Comparison of ENCODE assay signal across 1 cellular context in genomic region chr3:12891391-12891984, GRCh38.
A peak's percentile ranks its signal among the peaks of the same experiment; 100 is the strongest.
TF ChIP-seq lines count a peak whose summit lies in the region.

No MANE protein-coding gene starts in this region.

TF ChIP-seq in K562, 482 proteins besides CTCF, POLR2A, EP300 and RAD21 (continues in another document):
- TF ChIP-seq E4F1 (CRISPR knock-in tag; IDR thresholded peaks at IDR 0.05; ENCODE audit: borderline replicate concordance) (no peak), BMI1 (IDR thresholded peaks at IDR 0.05; ENCODE audit: low read length) (no peak), ELF1 (tag; IDR thresholded peaks at IDR 0.05) (no peak), SNAPC5 (CRISPR knock-in tag; IDR thresholded peaks at IDR 0.05) (no peak), KDM4B (IDR thresholded peaks at IDR 0.05; ENCODE audit: borderline replicate concordance in 2 of 2, low read depth in 1 of 2) (no peak), ZNF589 (CRISPR knock-in tag; IDR thresholded peaks at IDR 0.05; ENCODE audit: low read depth) (no peak), DACH1 (IDR thresholded peaks at IDR 0.05; ENCODE audit: partially characterized antibody) (no peak), FOXA3 (CRISPR knock-in tag; conservative IDR thresholded peaks at IDR 0.05 in 1 of 2, IDR thresholded peaks at IDR 0.05 in 1 of 2) (0 out of 4 replicates have a peak, but pooled peaks of 1 of the 2 experiments have one; percentile 57), RBBP5 (IDR thresholded peaks at IDR 0.05; ENCODE audit: borderline replicate concordance, insufficient read depth, low read length, poor library complexity, severe bottlenecking) (no peak), FOXP1 (CRISPR knock-in tag; IDR thresholded peaks at IDR 0.05) (peak; percentile 70; the same call in 1 of the 2 replicates), GABPB1 (CRISPR knock-in tag; IDR thresholded peaks at IDR 0.05) (0 out of 2 replicates have a peak, but pooled peaks have one; percentile 41), PCBP1 (IDR thresholded peaks at IDR 0.05; ENCODE audit: low read depth, low read length, poor library complexity, severe bottlenecking) (no peak), RBM34 (IDR thresholded peaks at IDR 0.05; ENCODE audit: borderline replicate concordance, insufficient read depth, low read length) (no peak), FOXK1 (CRISPR knock-in tag; IDR thresholded peaks at IDR 0.05; ENCODE audit: borderline replicate concordance) (peak; percentile 86; the same call in 1 of the 2 replicates), ZNF395 (CRISPR knock-in tag; IDR thresholded peaks at IDR 0.05) (no peak), NFE2 (IDR thresholded peaks at IDR 0.05; ENCODE audit: low read depth) (no peak), RBM39 (optimal IDR thresholded peaks at IDR 0.05; ENCODE audit: low read depth, low read length) (peak; percentile 41), ID3 (CRISPR knock-in tag; IDR thresholded peaks at IDR 0.05) (no peak), ID3 (tag; IDR thresholded peaks at IDR 0.05) (0 out of 2 replicates have a peak, but pooled peaks have one; percentile 37), JUND (IDR thresholded peaks at IDR 0.05; ENCODE audit: borderline replicate concordance, low read depth, low read length) (no peak), JUND (tag; IDR thresholded peaks at IDR 0.05; ENCODE audit: borderline replicate concordance, low read depth, low read length) (peak; percentile 34; the same call in 1 of the 3 replicates), HNRNPLL (IDR thresholded peaks at IDR 0.05; ENCODE audit: low read depth, low read length, poor library complexity, severe bottlenecking) (no peak), FUS (optimal IDR thresholded peaks at IDR 0.05; ENCODE audit: low read depth, low read length) (no peak), ZNF280B (CRISPR knock-in tag; IDR thresholded peaks at IDR 0.05) (no peak), ARID1B (IDR thresholded peaks at IDR 0.05) (no peak), RB1 (IDR thresholded peaks at IDR 0.05; ENCODE audit: low read depth) (no peak), FOXK2 (conservative IDR thresholded peaks at IDR 0.05 in 1 of 2, IDR thresholded peaks at IDR 0.05 in 1 of 2; ENCODE audit: low read depth in 2 of 2) (no peak), PHF8 (IDR thresholded peaks at IDR 0.05; ENCODE audit: borderline replicate concordance, low read length) (no peak), ZFP30 (CRISPR knock-in tag; IDR thresholded peaks at IDR 0.05; ENCODE audit: borderline replicate concordance) (no peak), CEBPG (CRISPR knock-in tag; IDR thresholded peaks at IDR 0.05) (0 out of 2 replicates have a peak, but pooled peaks have one; percentile 43), CEBPG (tag; conservative IDR thresholded peaks at IDR 0.05 in 1 of 2, IDR thresholded peaks at IDR 0.05 in 1 of 2) (no peak), ZFX (CRISPR knock-in tag; IDR thresholded peaks at IDR 0.05) (no peak), DPF2 (IDR thresholded peaks at IDR 0.05) (no peak), MNT (conservative IDR thresholded peaks at IDR 0.05) (no peak), THRAP3 (IDR thresholded peaks at IDR 0.05; ENCODE audit: borderline replicate concordance) (no peak), YY1 (IDR thresholded peaks at IDR 0.05; ENCODE audit: borderline replicate concordance in 1 of 3, control insufficient read depth in 1 of 3, extremely low read depth in 1 of 3, insufficient read depth in 3 of 3, insufficient read length in 1 of 3, insufficient replicate concordance in 2 of 3, low read depth in 1 of 3, low read length in 2 of 3) (no peak), CHD4 (IDR thresholded peaks at IDR 0.05; ENCODE audit: insufficient read depth, insufficient replicate concordance, low read depth, low read length, poor library complexity, severe bottlenecking) (no peak), MAX (CRISPR knock-in tag; IDR thresholded peaks at IDR 0.05) (peak; percentile 16), ETV6 (IDR thresholded peaks at IDR 0.05; ENCODE audit: borderline replicate concordance in 1 of 2, low read depth in 2 of 2, low read length in 1 of 2) (no peak), ETV6 (CRISPR knock-in tag; IDR thresholded peaks at IDR 0.05; ENCODE audit: borderline replicate concordance) (0 out of 2 replicates have a peak, but pooled peaks have one; percentile 42), ZNF79 (CRISPR knock-in tag; IDR thresholded peaks at IDR 0.05; ENCODE audit: low read depth) (no peak), TOE1 (IDR thresholded peaks at IDR 0.05; ENCODE audit: borderline replicate concordance) (0 out of 2 replicates have a peak, but pooled peaks have one; percentile 37), TOE1 (CRISPR knock-in tag; IDR thresholded peaks at IDR 0.05; ENCODE audit: borderline replicate concordance, low read depth) (no peak), ZNF584 (CRISPR knock-in tag; IDR thresholded peaks at IDR 0.05; ENCODE audit: low read depth) (no peak), PKNOX1 (IDR thresholded peaks at IDR 0.05) (no peak), USF1 (CRISPR knock-in tag; IDR thresholded peaks at IDR 0.05) (peak; percentile 40; the same call in 1 of the 2 replicates), ZNF133 (CRISPR knock-in tag; IDR thresholded peaks at IDR 0.05) (no peak), ZNF76 (CRISPR knock-in tag; IDR thresholded peaks at IDR 0.05; ENCODE audit: borderline replicate concordance) (no peak), POLR3A (IDR thresholded peaks at IDR 0.05; ENCODE audit: borderline replicate concordance, extremely low read depth, insufficient read depth, insufficient read length) (no peak), ATF6 (CRISPR knock-in tag; IDR thresholded peaks at IDR 0.05) (no peak), ZNF146 (CRISPR knock-in tag; IDR thresholded peaks at IDR 0.05; ENCODE audit: unreplicated experiment) (peak; percentile 20), MTA1 (IDR thresholded peaks at IDR 0.05; ENCODE audit: borderline replicate concordance) (no peak), ZNF696 (CRISPR knock-in tag; conservative IDR thresholded peaks at IDR 0.05) (no peak), NFATC3 (IDR thresholded peaks at IDR 0.05) (no peak), BCOR (IDR thresholded peaks at IDR 0.05) (no peak), MEF2A (IDR thresholded peaks at IDR 0.05; ENCODE audit: control insufficient read depth, low read depth, low read length) (no peak), ELK3 (CRISPR knock-in tag; IDR thresholded peaks at IDR 0.05) (no peak), CGGBP1 (CRISPR knock-in tag; IDR thresholded peaks at IDR 0.05) (no peak), ZNF778 (CRISPR knock-in tag; IDR thresholded peaks at IDR 0.05) (no peak), HCFC1 (IDR thresholded peaks at IDR 0.05; ENCODE audit: low read depth, low read length) (no peak)
